Comparison of ENCODE assay signal across 25 cellular contexts in the genomic region with DNA sequence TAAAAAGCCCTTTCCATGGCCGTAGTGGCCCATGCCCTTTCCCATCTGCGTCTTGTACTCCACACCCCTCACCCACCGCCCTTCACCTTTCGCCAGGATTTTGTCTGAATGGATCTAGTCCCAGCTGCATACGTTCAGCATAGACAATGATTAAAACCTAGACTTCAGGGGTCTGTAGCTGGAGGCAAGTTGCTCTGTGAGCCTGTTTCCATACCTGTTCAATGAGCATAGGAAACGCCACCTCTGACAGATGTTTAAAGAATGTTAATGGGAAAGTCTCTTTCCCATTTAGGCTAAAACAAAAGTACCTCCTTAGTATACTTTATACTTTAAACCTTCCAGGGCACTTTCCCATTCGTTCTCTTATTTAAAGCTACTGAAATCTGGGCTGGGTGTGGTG.
"Had no signal": no experiment of that assay in that cellular context is flagged by ENCODE, and none has a peak within 500 bp of the region (broad histone marks: within the 10 kb centered on the region; RNA-seq: fewer than 3 reads in every experiment).

No MANE protein-coding gene starts in this region.

- H3K4me3 ChIP-seq: esophagus squamous epithelium, right lobe of liver, testis, transverse colon, uterus had no signal

- H3K27ac ChIP-seq: brain microvascular endothelial cell, esophagus squamous epithelium, right lobe of liver, testis, transverse colon, uterus had no signal

- H3K27me3 ChIP-seq: brain microvascular endothelial cell, right lobe of liver, testis, transverse colon, uterus had no signal

- H3K36me3 ChIP-seq: brain microvascular endothelial cell, esophagus squamous epithelium, right lobe of liver, transverse colon, uterus had no signal

- FAIRE-seq: astrocyte, frontal cortex, TTC549 had no signal

- DNase-seq: activated CD4-positive, alpha-beta memory T cell treated with anti-CD3 and anti-CD28 coated beads for 36 hours; activated CD4-positive, alpha-beta T cell treated with anti-CD3 and anti-CD28 coated beads, Interleukin-2, amount 10 ng/mL, durations not matched to agents 24 days and 14 days; activated CD4-positive, CD25-positive, alpha-beta regulatory T cell treated with anti-CD3 and anti-CD28 coated beads, Interleukin-2, amount 50 U/mL, for 72 hours; activated CD8-positive, alpha-beta memory T cell treated with anti-CD3 and anti-CD28 coated beads, Interleukin-2, amount 50 U/mL, for 48 hours; activated gamma-delta T cell; activated naive CD4-positive, alpha-beta T cell treated with anti-CD3 and anti-CD28 coated beads, Interleukin-2, amount 10 ng/mL, durations not matched to agents 7 days and 5 days; activated naive CD8-positive, alpha-beta T cell treated with anti-CD3 and anti-CD28 coated beads, Interleukin-2, amount 10 ng/mL, durations not matched to agents 7 days and 5 days; activated T-cell treated with anti-CD3 and anti-CD28 coated beads, Interleukin-2, amount 50 U/mL, for 24 hours; brain microvascular endothelial cell; central memory CD4-positive, alpha-beta T cell; endodermal cell; esophagus squamous epithelium; left cardiac atrium; left ventricle myocardium superior; right lobe of liver; stimulated activated CD4-positive, alpha-beta T cell treated with anti-CD3 and anti-CD28 coated beads, Interleukin-12 subunit alpha, Interleukin-12 subunit beta, amount 100 ng/mL, for 4 hours; stimulated activated CD4-positive, alpha-beta T cell treated with anti-CD3 and anti-CD28 coated beads, Interleukin-4, amount 100 ng/mL, for 1 hour; stimulated activated naive CD8-positive, alpha-beta T cell treated with anti-CD3 and anti-CD28 coated beads, Interleukin-15, Interleukin-2, amounts not matched to agents 100 U/mL and 50 U/mL, for 24 hours; T-helper 9 cell; testis; transverse colon; uterus had no signal

- H3K9me3 ChIP-seq: esophagus squamous epithelium, right lobe of liver, testis, transverse colon, uterus had no signal

- H3K4me1 ChIP-seq: right lobe of liver had no signal

- ATAC-seq: left cardiac atrium; left ventricle myocardium superior; right lobe of liver; stimulated activated naive CD8-positive, alpha-beta T cell treated with anti-CD3 and anti-CD28 coated beads, Interleukin-15, Interleukin-2, amounts not matched to agents 100 U/mL and 50 U/mL, for 24 hours had no signal
